ENCODE assay signal across 1 cellular context in the genomic region with DNA sequence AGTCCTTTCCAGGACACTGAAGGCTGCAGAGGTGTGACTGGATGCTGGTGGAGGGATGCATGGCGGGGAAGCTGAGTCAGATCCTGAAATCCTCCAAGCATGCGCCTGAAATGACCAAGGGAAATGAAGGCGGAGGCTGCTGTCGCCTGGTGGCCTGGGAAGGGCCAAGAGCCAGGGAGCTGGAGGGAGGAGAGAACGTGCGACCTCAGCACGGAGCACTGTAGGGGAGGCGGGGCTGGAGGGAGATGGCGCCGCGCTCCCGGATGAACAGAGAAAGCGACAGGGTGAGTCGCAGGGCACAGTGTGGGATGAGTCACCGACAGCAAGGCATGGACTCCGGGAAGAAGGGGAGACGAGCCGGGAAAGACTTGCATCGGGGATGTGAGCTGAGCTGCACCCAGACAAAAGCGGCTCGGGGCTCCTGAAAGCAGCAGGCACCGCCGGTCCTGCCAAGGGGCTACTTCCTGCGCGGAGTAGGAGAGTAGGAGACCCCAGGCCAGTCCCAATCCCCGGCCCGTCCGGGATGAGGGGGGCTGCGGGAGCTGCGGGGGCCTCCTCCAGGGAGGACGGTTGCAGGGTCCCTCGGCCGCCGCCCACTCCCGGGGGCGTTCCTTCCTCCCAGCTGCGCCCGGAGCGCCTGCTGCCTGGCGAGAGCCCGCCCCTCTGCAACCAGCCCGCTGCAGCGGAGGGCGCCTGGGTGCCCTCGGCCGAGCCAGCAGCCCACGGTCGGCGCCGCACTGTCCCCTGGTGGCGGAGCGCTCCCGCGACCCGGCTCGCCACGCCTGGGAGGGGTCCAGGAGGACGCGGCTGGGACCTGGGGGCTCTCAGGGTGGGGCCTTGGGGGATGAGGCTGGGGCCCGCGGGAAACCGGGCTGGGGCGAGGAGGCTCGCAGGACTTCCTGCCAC.
A peak's percentile ranks its signal among the peaks of the same experiment; 100 is the strongest.
TF ChIP-seq lines count a peak whose summit lies in the region.

No MANE protein-coding gene starts in this region.

TF ChIP-seq in WTC11, 78 proteins besides CTCF, POLR2A, EP300 and RAD21 (continued from another document):
- TF ChIP-seq, protein P1, sequence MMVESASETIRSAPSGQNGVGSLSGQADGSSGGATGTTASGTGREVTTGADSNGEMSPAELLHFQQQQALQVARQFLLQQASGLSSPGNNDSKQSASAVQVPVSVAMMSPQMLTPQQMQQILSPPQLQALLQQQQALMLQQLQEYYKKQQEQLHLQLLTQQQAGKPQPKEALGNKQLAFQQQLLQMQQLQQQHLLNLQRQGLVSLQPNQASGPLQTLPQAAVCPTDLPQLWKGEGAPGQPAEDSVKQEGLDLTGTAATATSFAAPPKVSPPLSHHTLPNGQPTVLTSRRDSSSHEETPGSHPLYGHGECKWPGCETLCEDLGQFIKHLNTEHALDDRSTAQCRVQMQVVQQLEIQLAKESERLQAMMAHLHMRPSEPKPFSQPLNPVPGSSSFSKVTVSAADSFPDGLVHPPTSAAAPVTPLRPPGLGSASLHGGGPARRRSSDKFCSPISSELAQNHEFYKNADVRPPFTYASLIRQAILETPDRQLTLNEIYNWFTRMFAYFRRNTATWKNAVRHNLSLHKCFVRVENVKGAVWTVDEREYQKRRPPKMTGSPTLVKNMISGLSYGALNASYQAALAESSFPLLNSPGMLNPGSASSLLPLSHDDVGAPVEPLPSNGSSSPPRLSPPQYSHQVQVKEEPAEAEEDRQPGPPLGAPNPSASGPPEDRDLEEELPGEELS (CRISPR knock-in tag; IDR thresholded peaks at IDR 0.05): peak; percentile 33; the same call in 1 of the 2 replicates
- TF ChIP-seq, protein P2, sequence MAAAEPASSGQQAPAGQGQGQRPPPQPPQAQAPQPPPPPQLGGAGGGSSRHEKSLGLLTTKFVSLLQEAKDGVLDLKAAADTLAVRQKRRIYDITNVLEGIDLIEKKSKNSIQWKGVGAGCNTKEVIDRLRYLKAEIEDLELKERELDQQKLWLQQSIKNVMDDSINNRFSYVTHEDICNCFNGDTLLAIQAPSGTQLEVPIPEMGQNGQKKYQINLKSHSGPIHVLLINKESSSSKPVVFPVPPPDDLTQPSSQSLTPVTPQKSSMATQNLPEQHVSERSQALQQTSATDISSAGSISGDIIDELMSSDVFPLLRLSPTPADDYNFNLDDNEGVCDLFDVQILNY (CRISPR knock-in tag; IDR thresholded peaks at IDR 0.05): no peak; the same call in 1 of the 2 replicates
- TF ChIP-seq, protein P3, sequence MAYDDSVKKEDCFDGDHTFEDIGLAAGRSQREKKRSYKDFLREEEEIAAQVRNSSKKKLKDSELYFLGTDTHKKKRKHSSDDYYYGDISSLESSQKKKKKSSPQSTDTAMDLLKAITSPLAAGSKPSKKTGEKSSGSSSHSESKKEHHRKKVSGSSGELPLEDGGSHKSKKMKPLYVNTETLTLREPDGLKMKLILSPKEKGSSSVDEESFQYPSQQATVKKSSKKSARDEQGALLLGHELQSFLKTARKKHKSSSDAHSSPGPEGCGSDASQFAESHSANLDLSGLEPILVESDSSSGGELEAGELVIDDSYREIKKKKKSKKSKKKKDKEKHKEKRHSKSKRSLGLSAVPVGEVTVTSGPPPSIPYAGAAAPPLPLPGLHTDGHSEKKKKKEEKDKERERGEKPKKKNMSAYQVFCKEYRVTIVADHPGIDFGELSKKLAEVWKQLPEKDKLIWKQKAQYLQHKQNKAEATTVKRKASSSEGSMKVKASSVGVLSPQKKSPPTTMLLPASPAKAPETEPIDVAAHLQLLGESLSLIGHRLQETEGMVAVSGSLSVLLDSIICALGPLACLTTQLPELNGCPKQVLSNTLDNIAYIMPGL (CRISPR knock-in tag; IDR thresholded peaks at IDR 0.05): peak; percentile 97; the same call in 1 of the 2 replicates
- TF ChIP-seq JUN (CRISPR knock-in tag; IDR thresholded peaks at IDR 0.05): peak; percentile 50; the same call in 1 of the 2 replicates
- TF ChIP-seq TCF7 (CRISPR knock-in tag; IDR thresholded peaks at IDR 0.05; ENCODE audit: low read depth): no peak
- TF ChIP-seq, protein P4, sequence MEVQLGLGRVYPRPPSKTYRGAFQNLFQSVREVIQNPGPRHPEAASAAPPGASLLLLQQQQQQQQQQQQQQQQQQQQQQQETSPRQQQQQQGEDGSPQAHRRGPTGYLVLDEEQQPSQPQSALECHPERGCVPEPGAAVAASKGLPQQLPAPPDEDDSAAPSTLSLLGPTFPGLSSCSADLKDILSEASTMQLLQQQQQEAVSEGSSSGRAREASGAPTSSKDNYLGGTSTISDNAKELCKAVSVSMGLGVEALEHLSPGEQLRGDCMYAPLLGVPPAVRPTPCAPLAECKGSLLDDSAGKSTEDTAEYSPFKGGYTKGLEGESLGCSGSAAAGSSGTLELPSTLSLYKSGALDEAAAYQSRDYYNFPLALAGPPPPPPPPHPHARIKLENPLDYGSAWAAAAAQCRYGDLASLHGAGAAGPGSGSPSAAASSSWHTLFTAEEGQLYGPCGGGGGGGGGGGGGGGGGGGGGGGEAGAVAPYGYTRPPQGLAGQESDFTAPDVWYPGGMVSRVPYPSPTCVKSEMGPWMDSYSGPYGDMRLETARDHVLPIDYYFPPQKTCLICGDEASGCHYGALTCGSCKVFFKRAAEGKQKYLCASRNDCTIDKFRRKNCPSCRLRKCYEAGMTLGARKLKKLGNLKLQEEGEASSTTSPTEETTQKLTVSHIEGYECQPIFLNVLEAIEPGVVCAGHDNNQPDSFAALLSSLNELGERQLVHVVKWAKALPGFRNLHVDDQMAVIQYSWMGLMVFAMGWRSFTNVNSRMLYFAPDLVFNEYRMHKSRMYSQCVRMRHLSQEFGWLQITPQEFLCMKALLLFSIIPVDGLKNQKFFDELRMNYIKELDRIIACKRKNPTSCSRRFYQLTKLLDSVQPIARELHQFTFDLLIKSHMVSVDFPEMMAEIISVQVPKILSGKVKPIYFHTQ (CRISPR knock-in tag; IDR thresholded peaks at IDR 0.05): no peak
- TF ChIP-seq, protein P5, sequence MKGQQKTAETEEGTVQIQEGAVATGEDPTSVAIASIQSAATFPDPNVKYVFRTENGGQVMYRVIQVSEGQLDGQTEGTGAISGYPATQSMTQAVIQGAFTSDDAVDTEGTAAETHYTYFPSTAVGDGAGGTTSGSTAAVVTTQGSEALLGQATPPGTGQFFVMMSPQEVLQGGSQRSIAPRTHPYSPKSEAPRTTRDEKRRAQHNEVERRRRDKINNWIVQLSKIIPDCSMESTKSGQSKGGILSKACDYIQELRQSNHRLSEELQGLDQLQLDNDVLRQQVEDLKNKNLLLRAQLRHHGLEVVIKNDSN (CRISPR knock-in tag; IDR thresholded peaks at IDR 0.05): peak; percentile 25; the same call in 1 of the 2 replicates
- TF ChIP-seq ZNF317 (CRISPR knock-in tag; IDR thresholded peaks at IDR 0.05; ENCODE audit: borderline replicate concordance, low read depth): peak; percentile 56; the same call in 1 of the 2 replicates
- TF ChIP-seq SMAD4 (CRISPR knock-in tag; IDR thresholded peaks at IDR 0.05): no peak
